In genomic region chr11:20566106-20566505, GRCh38 we compare ENCODE assay signal across 16 cellular contexts. TPM values are rescaled to one million over a fixed set of nuclear protein-coding genes. Genes with fewer than 3 reads are reported as not detected.
DNase-seq lines count a peak whose midpoint lies in the region; ATAC-seq, FAIRE-seq and TF ChIP-seq lines count a peak whose summit lies in the region.
"Not testable (repeated sequence)": the region's sequence is repeated elsewhere in the genome, so short reads cannot be mapped to it uniquely, and the experiment has no call there.
"Had no signal": no experiment of that assay in that cellular context is flagged by ENCODE, and none has a peak within 500 bp of the region (broad histone marks: within the 10 kb centered on the region; RNA-seq: fewer than 3 reads in every experiment).

No MANE protein-coding gene starts in this region.

- H3K36me3 ChIP-seq in RWPE2 (ENCODE audit: low read depth); ascending aorta; mammary epithelial cell (ENCODE audit: insufficient read depth, low read length); small intestine (ENCODE audit: control insufficient read depth in 2 of 2, insufficient read depth in 2 of 2, low read length in 2 of 2): not testable (repeated sequence)

- H3K4me1 ChIP-seq in RWPE2 (ENCODE audit: insufficient read depth, poor library complexity, severe bottlenecking) (peaks cover 12% of the 10 kb centered on the region), mammary epithelial cell (ENCODE audit: insufficient read depth, low read length) (peaks cover 21% of the 10 kb centered on the region)
- H3K4me1 ChIP-seq in ascending aorta; small intestine (ENCODE audit: control insufficient read depth in 2 of 2, insufficient read depth in 1 of 2, low read depth in 1 of 2, low read length in 1 of 2): not testable (repeated sequence)

- H2AFZ ChIP-seq in mammary epithelial cell (ENCODE audit: low read depth, low read length) = peak overlapping the region; percentile 86

- not testable (repeated sequence) for TF ChIP-seq POLR2A in erythroblast (IDR thresholded peaks at IDR 0.05; ENCODE audit: low read length)

- in situ Hi-C loops in mammary epithelial cell (cut with MboI; ENCODE audit: low sequenced_read_pairs in 2 of 2) = not testable (repeated sequence)

- not testable (repeated sequence) for H4K20me1 ChIP-seq in mammary epithelial cell (ENCODE audit: insufficient read depth, low read length)

- peak overlapping the region; percentile 70 for H3K4me2 ChIP-seq in mammary epithelial cell (ENCODE audit: insufficient read depth, low read depth, low read length)

- H3K9ac ChIP-seq in mammary epithelial cell (ENCODE audit: insufficient read depth, low read length) = peak overlapping the region; percentile 19

- peak; percentile 70 for DNase-seq in NCI-H82 (lab: John Stamatoyannopoulos, UW)
- not testable (repeated sequence) for DNase-seq in RWPE2 (ENCODE audit: low spot score); ascending aorta (ENCODE audit: low spot score in 2 of 2)
- peak; percentile 20 for DNase-seq in mammary epithelial cell
- peak; percentile 46 for DNase-seq in epithelial cell of esophagus (ENCODE audit: low read depth)
- DNase-seq in erythroblast (lab: John Stamatoyannopoulos, UW) = peak; percentile 8 to 20
- DNase-seq in small intestine = peak; percentile 60

- TF ChIP-seq CTCF in RWPE2 (IDR thresholded peaks at IDR 0.05; ENCODE audit: poor library complexity, severe bottlenecking); ascending aorta (IDR thresholded peaks at IDR 0.05); mammary epithelial cell (conservative IDR thresholded peaks at IDR 0.05 in 1 of 2, IDR thresholded peaks at IDR 0.05 in 1 of 2; ENCODE audit: extremely low read depth in 1 of 2, insufficient read depth in 1 of 2, low read depth in 1 of 2, low read length in 2 of 2); epithelial cell of esophagus (IDR thresholded peaks at IDR 0.05; ENCODE audit: insufficient read depth, low read depth, low read length, missing control alignments): not testable (repeated sequence)

- ATAC-seq in RWPE2 (ENCODE audit: low read depth) = peak; percentile 28; the same call in 1 of the 3 replicates

- WGBS in mammary epithelial cell (ENCODE audit: low coverage, missing lambda C conversion rate) = 10% methylated on average over 2 of the region's 3 CpGs
- 20 to 38% (median 24%) methylated on average over 3 of the region's 3 CpGs for WGBS in small intestine, 3 donors

- not testable (repeated sequence) for H3K4me3 ChIP-seq in RWPE2 (ENCODE audit: severe bottlenecking); ascending aorta; mammary epithelial cell (replicated peaks in 1 of 3; ENCODE audit: insufficient read depth in 1 of 3, low read depth in 2 of 3, low read length in 3 of 3); epithelial cell of esophagus (ENCODE audit: low read length); small intestine (ENCODE audit: low read depth in 1 of 2, low read length in 2 of 2)

- FAIRE-seq in small intestine (lab: Jason Lieb, UNC) = not testable (repeated sequence)

- H3K9me3 ChIP-seq in RWPE2 (ENCODE audit: severe bottlenecking); ascending aorta; mammary epithelial cell (replicated peaks; ENCODE audit: insufficient read depth, low read length); small intestine (ENCODE audit: control insufficient read depth, low read depth): not testable (repeated sequence)

- CTCF ChIA-PET in mammary epithelial cell (lab: Charles Lee; ENCODE audit: low non-redundant PET) = not testable (repeated sequence)

- dilution Hi-C loops in mammary epithelial cell (cut with HindIII; ENCODE audit: low sequenced_read_pairs) = not testable (repeated sequence)

- H3K27ac ChIP-seq in RWPE2 (ENCODE audit: poor library complexity, severe bottlenecking) (peak overlapping the region; percentile 61), ascending aorta (peak overlapping the region; percentile 12 to 57), mammary epithelial cell (ENCODE audit: insufficient read depth, low read depth, low read length) (peak overlapping the region; percentile 77)
- not testable (repeated sequence) for H3K27ac ChIP-seq in small intestine (ENCODE audit: low read depth in 1 of 2, low read length in 1 of 2)

- H3K79me2 ChIP-seq in mammary epithelial cell (ENCODE audit: insufficient read depth, low read length) = not testable (repeated sequence)

- H3K27me3 ChIP-seq in RWPE2 (ENCODE audit: insufficient read depth, poor library complexity, severe bottlenecking); ascending aorta; mammary epithelial cell (ENCODE audit: insufficient read depth, low read length); small intestine (ENCODE audit: control insufficient read depth in 2 of 2, insufficient read depth in 2 of 2, low read length in 2 of 2): not testable (repeated sequence)

- TSS peak; percentile 77 for BruUV-seq in mammary epithelial cell (replicated peaks; lab: Mats Ljungman, UMichigan)

- intact Hi-C loops in ascending aorta (cut with DNase I) = not testable (repeated sequence)
- intact Hi-C loops in mammary epithelial cell (cut with micrococcal nuclease) = loop anchor here (5.0 kb wide), 1 partner anchor 84 kb away; no protein-coding TSS in a partner anchor

RNA-seq across cellular contexts. Expression of gene SLC6A5, which starts 33.3 kb away (rescaled TPM):
- total RNA-seq in ascending aorta = not detected
- total RNA-seq in mammary epithelial cell = under 1 TPM in 1 of 2 donors, not detected in 1; under 0.01 TPM
- polyA plus RNA-seq in mammary epithelial cell = not detected
- polyA minus RNA-seq in mammary epithelial cell = not detected
- polyA plus RNA-seq in small intestine = under 1 TPM in 1 of 3 donors, not detected in 2; 0.03 TPM
- total RNA-seq: A673; CD4-positive, alpha-beta memory T cell; CD4-positive, CD25-positive, alpha-beta regulatory T cell; CD8-positive, alpha-beta memory T cell; Daoy; G401; GM12878 had no signal
- polyA plus RNA-seq: AG04450; CD14-positive monocyte; CD4-positive, alpha-beta memory T cell; CD4-positive, CD25-positive, alpha-beta regulatory T cell; CD8-positive, alpha-beta memory T cell had no signal
